1 cellular context compared by ENCODE assay signal in the genomic region with DNA sequence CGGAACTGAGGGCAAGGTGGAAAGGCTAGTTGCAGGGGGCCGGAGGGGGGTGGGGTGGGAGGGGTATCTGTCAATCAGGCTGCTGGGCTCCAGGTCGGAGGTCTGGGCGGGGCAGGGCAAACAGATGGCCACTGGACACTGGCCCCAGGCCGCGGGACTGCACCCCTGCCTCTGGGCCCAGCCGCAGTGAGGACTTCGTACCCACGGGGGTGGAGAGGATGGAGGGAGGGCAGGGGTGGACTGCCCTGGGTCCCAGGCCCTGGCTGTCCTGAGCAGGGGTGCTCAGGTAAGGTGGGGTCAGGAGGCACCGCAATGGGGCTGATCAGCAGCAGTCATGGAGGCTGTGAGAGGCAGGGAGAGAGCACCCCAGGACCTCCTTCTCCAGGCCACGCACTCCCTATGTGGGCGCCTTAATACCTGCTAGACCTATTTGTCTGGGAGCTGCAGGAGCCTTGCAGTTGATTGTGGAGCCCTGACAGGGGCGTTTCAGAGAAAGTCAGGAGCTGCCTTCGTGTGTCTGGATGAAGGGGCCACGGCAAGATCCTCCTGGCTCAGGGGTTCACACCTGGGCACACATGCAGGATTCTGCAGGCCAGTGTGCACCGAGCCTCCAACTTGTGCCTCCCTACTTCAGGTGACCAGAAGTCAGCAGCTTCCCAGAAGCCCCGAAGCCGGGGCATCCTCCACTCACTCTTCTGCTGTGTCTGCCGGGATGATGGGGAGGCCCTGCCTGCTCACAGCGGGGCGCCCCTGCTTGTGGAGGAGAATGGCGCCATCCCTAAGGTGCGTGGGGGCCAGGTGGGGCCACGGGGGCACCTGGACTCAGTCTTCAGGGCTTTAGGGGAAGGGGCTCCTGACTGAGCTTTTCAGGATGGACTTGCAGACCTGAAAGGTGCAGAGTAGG.
TF ChIP-seq lines count a peak whose summit lies in the region.

No MANE protein-coding gene starts in this region.

TF ChIP-seq in HepG2, 621 proteins besides CTCF, POLR2A, EP300 and RAD21 (continued from another document and continues in another):
- TF ChIP-seq, protein P1, sequence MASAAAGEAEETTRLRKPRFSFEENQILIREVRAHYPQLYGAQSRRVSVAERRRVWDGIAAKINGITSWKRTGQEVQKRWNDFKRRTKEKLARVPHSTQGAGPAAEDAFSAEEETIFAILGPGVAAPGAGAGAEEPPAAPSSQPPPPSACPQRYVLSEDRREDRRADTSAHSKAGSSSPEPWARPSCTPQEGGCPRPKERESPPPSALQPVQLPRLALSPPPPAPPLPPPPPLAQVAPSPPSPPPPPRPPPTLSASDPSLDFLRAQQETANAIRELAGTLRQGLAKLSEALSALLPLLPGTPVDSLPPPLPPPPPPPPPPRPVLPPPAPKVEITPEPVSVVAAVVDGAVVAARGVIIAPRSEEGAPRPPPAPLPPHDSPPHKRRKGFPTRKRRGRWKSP (CRISPR knock-in tag; IDR thresholded peaks at IDR 0.05): 0 out of 2 replicates have a peak, but pooled peaks have one; percentile 15
- TF ChIP-seq HMGA1 (CRISPR knock-in tag; conservative IDR thresholded peaks at IDR 0.05): no peak
- peak; percentile 60 for TF ChIP-seq PHF8 (CRISPR knock-in tag; IDR thresholded peaks at IDR 0.05)
- TF ChIP-seq, protein P2, sequence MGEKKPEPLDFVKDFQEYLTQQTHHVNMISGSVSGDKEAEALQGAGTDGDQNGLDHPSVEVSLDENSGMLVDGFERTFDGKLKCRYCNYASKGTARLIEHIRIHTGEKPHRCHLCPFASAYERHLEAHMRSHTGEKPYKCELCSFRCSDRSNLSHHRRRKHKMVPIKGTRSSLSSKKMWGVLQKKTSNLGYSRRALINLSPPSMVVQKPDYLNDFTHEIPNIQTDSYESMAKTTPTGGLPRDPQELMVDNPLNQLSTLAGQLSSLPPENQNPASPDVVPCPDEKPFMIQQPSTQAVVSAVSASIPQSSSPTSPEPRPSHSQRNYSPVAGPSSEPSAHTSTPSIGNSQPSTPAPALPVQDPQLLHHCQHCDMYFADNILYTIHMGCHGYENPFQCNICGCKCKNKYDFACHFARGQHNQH (CRISPR knock-in tag; IDR thresholded peaks at IDR 0.05): peak; percentile 87; the same call in 1 of the 2 replicates
- peak; percentile 91 for TF ChIP-seq ZNF331 (CRISPR knock-in tag; IDR thresholded peaks at IDR 0.05)
- no peak for TF ChIP-seq POLR2AphosphoS2 (IDR thresholded peaks at IDR 0.05; ENCODE audit: low read depth, low read length)
- TF ChIP-seq ZNF891 (CRISPR knock-in tag; IDR thresholded peaks at IDR 0.05): peak; percentile 83
- TF ChIP-seq XBP1 (CRISPR knock-in tag; IDR thresholded peaks at IDR 0.05): no peak
- TF ChIP-seq, protein P3, sequence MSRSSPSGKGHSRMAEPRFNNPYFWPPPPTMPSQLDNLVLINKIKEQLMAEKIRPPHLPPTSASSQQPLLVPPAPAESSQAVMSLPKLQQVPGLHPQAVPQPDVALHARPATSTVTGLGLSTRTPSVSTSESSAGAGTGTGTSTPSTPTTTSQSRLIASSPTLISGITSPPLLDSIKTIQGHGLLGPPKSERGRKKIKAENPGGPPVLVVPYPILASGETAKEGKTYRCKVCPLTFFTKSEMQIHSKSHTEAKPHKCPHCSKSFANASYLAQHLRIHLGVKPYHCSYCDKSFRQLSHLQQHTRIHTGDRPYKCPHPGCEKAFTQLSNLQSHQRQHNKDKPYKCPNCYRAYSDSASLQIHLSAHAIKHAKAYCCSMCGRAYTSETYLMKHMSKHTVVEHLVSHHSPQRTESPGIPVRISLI (CRISPR knock-in tag; IDR thresholded peaks at IDR 0.05; ENCODE audit: borderline replicate concordance): peak; percentile 73; the same call in 1 of the 2 replicates
- TF ChIP-seq ETV5 (CRISPR knock-in tag; IDR thresholded peaks at IDR 0.05; ENCODE audit: borderline replicate concordance): peak; percentile 83; the same call in 1 of the 2 replicates
- TF ChIP-seq, protein P4, sequence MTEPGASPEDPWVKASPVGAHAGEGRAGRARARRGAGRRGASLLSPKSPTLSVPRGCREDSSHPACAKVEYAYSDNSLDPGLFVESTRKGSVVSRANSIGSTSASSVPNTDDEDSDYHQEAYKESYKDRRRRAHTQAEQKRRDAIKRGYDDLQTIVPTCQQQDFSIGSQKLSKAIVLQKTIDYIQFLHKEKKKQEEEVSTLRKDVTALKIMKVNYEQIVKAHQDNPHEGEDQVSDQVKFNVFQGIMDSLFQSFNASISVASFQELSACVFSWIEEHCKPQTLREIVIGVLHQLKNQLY (CRISPR knock-in tag; IDR thresholded peaks at IDR 0.05): peak; percentile 55; the same call in 1 of the 2 replicates
- TF ChIP-seq, protein P5, sequence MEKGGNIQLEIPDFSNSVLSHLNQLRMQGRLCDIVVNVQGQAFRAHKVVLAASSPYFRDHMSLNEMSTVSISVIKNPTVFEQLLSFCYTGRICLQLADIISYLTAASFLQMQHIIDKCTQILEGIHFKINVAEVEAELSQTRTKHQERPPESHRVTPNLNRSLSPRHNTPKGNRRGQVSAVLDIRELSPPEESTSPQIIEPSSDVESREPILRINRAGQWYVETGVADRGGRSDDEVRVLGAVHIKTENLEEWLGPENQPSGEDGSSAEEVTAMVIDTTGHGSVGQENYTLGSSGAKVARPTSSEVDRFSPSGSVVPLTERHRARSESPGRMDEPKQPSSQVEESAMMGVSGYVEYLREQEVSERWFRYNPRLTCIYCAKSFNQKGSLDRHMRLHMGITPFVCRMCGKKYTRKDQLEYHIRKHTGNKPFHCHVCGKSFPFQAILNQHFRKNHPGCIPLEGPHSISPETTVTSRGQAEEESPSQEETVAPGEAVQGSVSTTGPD (CRISPR knock-in tag; IDR thresholded peaks at IDR 0.05): peak; percentile 82
- TF ChIP-seq KMT2A (CRISPR knock-in tag; IDR thresholded peaks at IDR 0.05): peak; percentile 73; the same call in 1 of the 2 replicates
- peak; percentile 68; the same call in 1 of the 2 replicates for TF ChIP-seq ZNF431 (CRISPR knock-in tag; IDR thresholded peaks at IDR 0.05; ENCODE audit: borderline replicate concordance, low read depth)
- TF ChIP-seq ZNF441 (CRISPR knock-in tag; IDR thresholded peaks at IDR 0.05; ENCODE audit: borderline replicate concordance): no peak; the same call in 1 of the 2 replicates
- no peak; the same call in none of the 2 replicates for TF ChIP-seq STAG1 (CRISPR knock-in tag; IDR thresholded peaks at IDR 0.05)
- TF ChIP-seq SOX13 (IDR thresholded peaks at IDR 0.05): peak; percentile 38; the same call in 1 of the 2 replicates
- peak in 1 of 2 experiments; percentile 76; a peak in 2 of 4 replicates for TF ChIP-seq SOX13 (CRISPR knock-in tag; conservative IDR thresholded peaks at IDR 0.05 in 1 of 2, IDR thresholded peaks at IDR 0.05 in 1 of 2)
- peak; percentile 89 for TF ChIP-seq YEATS4 (CRISPR knock-in tag; IDR thresholded peaks at IDR 0.05; ENCODE audit: borderline replicate concordance)
- TF ChIP-seq ZNF460 (CRISPR knock-in tag; IDR thresholded peaks at IDR 0.05; ENCODE audit: borderline replicate concordance): no peak; the same call in 1 of the 2 replicates
- peak; percentile 62; the same call in 1 of the 2 replicates for TF ChIP-seq TSC22D2 (CRISPR knock-in tag; IDR thresholded peaks at IDR 0.05; ENCODE audit: borderline replicate concordance)
- peak; percentile 76 for TF ChIP-seq ZNF644 (CRISPR knock-in tag; IDR thresholded peaks at IDR 0.05; ENCODE audit: low read depth)
- peak; percentile 95 for TF ChIP-seq PAWR (CRISPR knock-in tag; IDR thresholded peaks at IDR 0.05; ENCODE audit: borderline replicate concordance)
- TF ChIP-seq TGIF2 (CRISPR knock-in tag; IDR thresholded peaks at IDR 0.05): peak; percentile 46; the same call in 1 of the 2 replicates
- TF ChIP-seq SETDB1 (CRISPR knock-in tag; IDR thresholded peaks at IDR 0.05; ENCODE audit: borderline replicate concordance): no peak
- TF ChIP-seq, protein P6, sequence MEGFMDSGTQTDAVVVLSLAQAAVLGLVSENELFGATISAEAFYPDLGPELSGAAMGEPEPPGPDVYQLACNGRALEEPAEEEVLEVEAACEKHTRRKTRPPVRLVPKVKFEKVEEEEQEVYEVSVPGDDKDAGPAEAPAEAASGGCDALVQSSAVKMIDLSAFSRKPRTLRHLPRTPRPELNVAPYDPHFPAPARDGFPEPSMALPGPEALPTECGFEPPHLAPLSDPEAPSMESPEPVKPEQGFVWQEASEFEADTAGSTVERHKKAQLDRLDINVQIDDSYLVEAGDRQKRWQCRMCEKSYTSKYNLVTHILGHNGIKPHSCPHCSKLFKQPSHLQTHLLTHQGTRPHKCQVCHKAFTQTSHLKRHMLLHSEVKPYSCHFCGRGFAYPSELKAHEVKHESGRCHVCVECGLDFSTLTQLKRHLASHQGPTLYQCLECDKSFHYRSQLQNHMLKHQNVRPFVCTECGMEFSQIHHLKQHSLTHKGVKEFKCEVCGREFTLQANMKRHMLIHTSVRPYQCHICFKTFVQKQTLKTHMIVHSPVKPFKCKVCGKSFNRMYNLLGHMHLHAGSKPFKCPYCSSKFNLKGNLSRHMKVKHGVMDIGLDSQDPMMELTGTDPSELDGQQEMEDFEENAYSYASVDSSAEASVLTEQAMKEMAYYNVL (CRISPR knock-in tag; IDR thresholded peaks at IDR 0.05; ENCODE audit: borderline replicate concordance): no peak
- TF ChIP-seq, protein P7, sequence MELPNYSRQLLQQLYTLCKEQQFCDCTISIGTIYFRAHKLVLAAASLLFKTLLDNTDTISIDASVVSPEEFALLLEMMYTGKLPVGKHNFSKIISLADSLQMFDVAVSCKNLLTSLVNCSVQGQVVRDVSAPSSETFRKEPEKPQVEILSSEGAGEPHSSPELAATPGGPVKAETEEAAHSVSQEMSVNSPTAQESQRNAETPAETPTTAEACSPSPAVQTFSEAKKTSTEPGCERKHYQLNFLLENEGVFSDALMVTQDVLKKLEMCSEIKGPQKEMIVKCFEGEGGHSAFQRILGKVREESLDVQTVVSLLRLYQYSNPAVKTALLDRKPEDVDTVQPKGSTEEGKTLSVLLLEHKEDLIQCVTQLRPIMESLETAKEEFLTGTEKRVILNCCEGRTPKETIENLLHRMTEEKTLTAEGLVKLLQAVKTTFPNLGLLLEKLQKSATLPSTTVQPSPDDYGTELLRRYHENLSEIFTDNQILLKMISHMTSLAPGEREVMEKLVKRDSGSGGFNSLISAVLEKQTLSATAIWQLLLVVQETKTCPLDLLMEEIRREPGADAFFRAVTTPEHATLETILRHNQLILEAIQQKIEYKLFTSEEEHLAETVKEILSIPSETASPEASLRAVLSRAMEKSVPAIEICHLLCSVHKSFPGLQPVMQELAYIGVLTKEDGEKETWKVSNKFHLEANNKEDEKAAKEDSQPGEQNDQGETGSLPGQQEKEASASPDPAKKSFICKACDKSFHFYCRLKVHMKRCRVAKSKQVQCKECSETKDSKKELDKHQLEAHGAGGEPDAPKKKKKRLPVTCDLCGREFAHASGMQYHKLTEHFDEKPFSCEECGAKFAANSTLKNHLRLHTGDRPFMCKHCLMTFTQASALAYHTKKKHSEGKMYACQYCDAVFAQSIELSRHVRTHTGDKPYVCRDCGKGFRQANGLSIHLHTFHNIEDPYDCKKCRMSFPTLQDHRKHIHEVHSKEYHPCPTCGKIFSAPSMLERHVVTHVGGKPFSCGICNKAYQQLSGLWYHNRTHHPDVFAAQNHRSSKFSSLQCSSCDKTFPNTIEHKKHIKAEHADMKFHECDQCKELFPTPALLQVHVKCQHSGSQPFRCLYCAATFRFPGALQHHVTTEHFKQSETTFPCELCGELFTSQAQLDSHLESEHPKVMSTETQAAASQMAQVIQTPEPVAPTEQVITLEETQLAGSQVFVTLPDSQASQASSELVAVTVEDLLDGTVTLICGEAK (IDR thresholded peaks at IDR 0.05): no peak
- TF ChIP-seq, protein P7 (CRISPR knock-in tag; IDR thresholded peaks at IDR 0.05): peak; percentile 92
- peak; percentile 96; the same call in 1 of the 2 replicates for TF ChIP-seq SAFB2 (CRISPR knock-in tag; IDR thresholded peaks at IDR 0.05; ENCODE audit: borderline replicate concordance, low read depth)
- TF ChIP-seq, protein P8, sequence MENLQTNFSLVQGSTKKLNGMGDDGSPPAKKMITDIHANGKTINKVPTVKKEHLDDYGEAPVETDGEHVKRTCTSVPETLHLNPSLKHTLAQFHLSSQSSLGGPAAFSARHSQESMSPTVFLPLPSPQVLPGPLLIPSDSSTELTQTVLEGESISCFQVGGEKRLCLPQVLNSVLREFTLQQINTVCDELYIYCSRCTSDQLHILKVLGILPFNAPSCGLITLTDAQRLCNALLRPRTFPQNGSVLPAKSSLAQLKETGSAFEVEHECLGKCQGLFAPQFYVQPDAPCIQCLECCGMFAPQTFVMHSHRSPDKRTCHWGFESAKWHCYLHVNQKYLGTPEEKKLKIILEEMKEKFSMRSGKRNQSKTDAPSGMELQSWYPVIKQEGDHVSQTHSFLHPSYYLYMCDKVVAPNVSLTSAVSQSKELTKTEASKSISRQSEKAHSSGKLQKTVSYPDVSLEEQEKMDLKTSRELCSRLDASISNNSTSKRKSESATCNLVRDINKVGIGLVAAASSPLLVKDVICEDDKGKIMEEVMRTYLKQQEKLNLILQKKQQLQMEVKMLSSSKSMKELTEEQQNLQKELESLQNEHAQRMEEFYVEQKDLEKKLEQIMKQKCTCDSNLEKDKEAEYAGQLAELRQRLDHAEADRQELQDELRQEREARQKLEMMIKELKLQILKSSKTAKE (CRISPR knock-in tag; IDR thresholded peaks at IDR 0.05; ENCODE audit: borderline replicate concordance): peak; percentile 79; the same call in 1 of the 2 replicates
- TF ChIP-seq HHEX (CRISPR knock-in tag; IDR thresholded peaks at IDR 0.05): no peak
- TF ChIP-seq, protein P9, sequence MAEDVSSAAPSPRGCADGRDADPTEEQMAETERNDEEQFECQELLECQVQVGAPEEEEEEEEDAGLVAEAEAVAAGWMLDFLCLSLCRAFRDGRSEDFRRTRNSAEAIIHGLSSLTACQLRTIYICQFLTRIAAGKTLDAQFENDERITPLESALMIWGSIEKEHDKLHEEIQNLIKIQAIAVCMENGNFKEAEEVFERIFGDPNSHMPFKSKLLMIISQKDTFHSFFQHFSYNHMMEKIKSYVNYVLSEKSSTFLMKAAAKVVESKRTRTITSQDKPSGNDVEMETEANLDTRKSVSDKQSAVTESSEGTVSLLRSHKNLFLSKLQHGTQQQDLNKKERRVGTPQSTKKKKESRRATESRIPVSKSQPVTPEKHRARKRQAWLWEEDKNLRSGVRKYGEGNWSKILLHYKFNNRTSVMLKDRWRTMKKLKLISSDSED (CRISPR knock-in tag; IDR thresholded peaks at IDR 0.05): no peak
